Comparison of ENCODE assay signal across 17 cellular contexts in the genomic region with DNA sequence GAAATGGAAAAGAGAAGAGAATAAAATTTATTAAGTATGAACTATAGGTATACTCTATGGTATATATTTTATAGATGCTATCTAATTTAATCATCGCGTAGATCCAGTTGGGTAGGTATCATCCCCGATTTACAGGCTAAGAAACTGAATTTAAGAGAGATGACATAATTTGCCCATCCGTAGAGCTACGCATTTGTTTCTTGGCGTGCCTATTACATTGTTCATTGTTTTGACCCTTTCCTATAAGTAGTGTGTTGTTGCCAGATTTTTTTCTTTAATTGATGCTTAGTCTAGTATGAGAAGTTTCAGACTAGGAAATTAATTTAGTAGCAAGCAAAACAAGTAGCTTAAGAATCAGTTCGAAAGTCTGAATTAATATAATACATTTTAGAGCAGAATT.
DNase-seq lines count a peak whose midpoint lies in the region; ATAC-seq, FAIRE-seq and TF ChIP-seq lines count a peak whose summit lies in the region.
"Had no signal": no experiment of that assay in that cellular context is flagged by ENCODE, and none has a peak within 500 bp of the region (broad histone marks: within the 10 kb centered on the region; RNA-seq: fewer than 3 reads in every experiment).

No MANE protein-coding gene starts in this region.

- peaks cover 24% of the 10 kb centered on the region for H3F3A ChIP-seq in GM23248 (ENCODE audit: insufficient read depth)
- H3F3A ChIP-seq in SK-N-SH (replicated peaks; ENCODE audit: insufficient read depth) = peaks cover 23% of the 10 kb centered on the region

- in situ Hi-C loops in GM23248 (cut with MboI) = no loop called here

- no peak overlapping the region for H3K4me3 ChIP-seq in GM23248
- H3K4me3 ChIP-seq in SK-N-SH (ENCODE audit: low read depth in 2 of 2, low read length in 1 of 2) = no peak overlapping the region
- H3K4me3 ChIP-seq in endothelial cell of umbilical vein (replicated peaks in 1 of 3; ENCODE audit: insufficient read depth in 1 of 3, low read depth in 1 of 3, low read length in 3 of 3) = no peak overlapping the region

- POLR2A ChIA-PET in SK-N-SH (lab: Yijun Ruan, JAX) (no interaction called here), endothelial cell of umbilical vein (lab: Charles Lee) (no interaction called here)

- H4K20me1 ChIP-seq in GM23248 (ENCODE audit: insufficient read depth) (no peaks in the 10 kb centered on the region), SK-N-SH (ENCODE audit: insufficient read depth) (no peaks in the 10 kb centered on the region), endothelial cell of umbilical vein (replicated peaks; ENCODE audit: control insufficient read depth, extremely low read depth, insufficient read depth, low read length) (no peaks in the 10 kb centered on the region)

- peak; percentile 5 for DNase-seq in GM23248
- no peak for DNase-seq in SK-N-SH
- DNase-seq in endothelial cell of umbilical vein (ENCODE audit: low read depth, low spot score) = peak; percentile 84
- DNase-seq in iPS-NIHi7 (ENCODE audit: extremely low spot score) = no peak
- no peak for DNase-seq in HuH-7 (ENCODE audit: low spot score)
- DNase-seq: CD8-positive, alpha-beta T cell; COR-L47; DMS153; DMS79 treated with DMSO at 0.1 percent for 48 hours; GOT3; H9 had no signal

- dilution Hi-C loops in endothelial cell of umbilical vein (cut with MboI; ENCODE audit: extremely low pct_ligation_motif_present, low sequenced_read_pairs) = no loop called here

- no peak for TF ChIP-seq POLR2A in endothelial cell of umbilical vein (IDR thresholded peaks at IDR 0.05; ENCODE audit: low read depth, low read length)

- H3K9me2 ChIP-seq in GM23248 (ENCODE audit: insufficient read depth) = no peaks in the 10 kb centered on the region
- no peaks in the 10 kb centered on the region; the same call in 1 of the 2 replicates for H3K9me2 ChIP-seq in SK-N-SH

- H3K27ac ChIP-seq in GM23248 (peak overlapping the region; percentile 3; the same call in 1 of the 2 replicates), SK-N-SH (ENCODE audit: low read depth in 2 of 2, low read length in 1 of 2) (peak overlapping the region in 1 of 2 experiments; percentile 30; a peak in 2 of 4 replicates), endothelial cell of umbilical vein (ENCODE audit: insufficient read depth, low read depth, low read length) (peak overlapping the region; percentile 63)

- 72 to 73% methylated on average over 7 of the region's 7 CpGs for WGBS in GM23248 (ENCODE audit: low coverage in 1 of 2, low lambda C conversion rate in 2 of 2, missing lambda C conversion rate in 2 of 2), 2 experiments
- WGBS in SK-N-SH (ENCODE audit: low lambda C conversion rate) = 10% methylated on average over 7 of the region's 7 CpGs

- H3K4me1 ChIP-seq in GM23248 (ENCODE audit: insufficient read depth) (peaks cover 25% of the 10 kb centered on the region), SK-N-SH (ENCODE audit: control insufficient read depth in 1 of 2, insufficient read depth in 2 of 2, low read depth in 1 of 2, low read length in 1 of 2) (no peaks in the 10 kb centered on the region; a peak in 2 of 4 replicates), endothelial cell of umbilical vein (ENCODE audit: control insufficient read depth, extremely low read depth, insufficient read depth, low read length) (peaks cover 30% of the 10 kb centered on the region)

- TSS peak; percentile 62 for BruUV-seq in endothelial cell of umbilical vein (replicated peaks; lab: Mats Ljungman, UMichigan)

- FAIRE-seq in endothelial cell of umbilical vein (lab: Jason Lieb, UNC) = peak; percentile 78
- FAIRE-seq: A204.1, D721Med, G401.6, GM12891 had no signal

- ATAC-seq in GM21529 (IDR thresholded peaks at IDR 0.05; ENCODE audit: unreplicated experiment) = no peak
- ATAC-seq in activated CD4-positive, CD25-positive, alpha-beta regulatory T cell treated with anti-CD3 and anti-CD28 coated beads, Interleukin-2, amount 50 U/mL, for 24 hours = no peak
- ATAC-seq: CD8-positive, alpha-beta T cell had no signal

- H3K4me2 ChIP-seq in GM23248 (ENCODE audit: unreplicated experiment) = peak overlapping the region; percentile 31
- H3K4me2 ChIP-seq in SK-N-SH = peak overlapping the region; percentile 48; the same call in 1 of the 2 replicates
- H3K4me2 ChIP-seq in endothelial cell of umbilical vein (ENCODE audit: insufficient read depth, low read length) = peak overlapping the region; percentile 85

- H3K79me2 ChIP-seq in GM23248 (ENCODE audit: insufficient read depth) = no peaks in the 10 kb centered on the region
- no peaks in the 10 kb centered on the region for H3K79me2 ChIP-seq in SK-N-SH (ENCODE audit: insufficient read depth)
- no peaks in the 10 kb centered on the region for H3K79me2 ChIP-seq in endothelial cell of umbilical vein (ENCODE audit: control insufficient read depth, insufficient read depth, low read length)

- no peaks in the 10 kb centered on the region for H3K36me3 ChIP-seq in GM23248 (ENCODE audit: low read depth)
- no peaks in the 10 kb centered on the region for H3K36me3 ChIP-seq in SK-N-SH (replicated peaks in 1 of 2; ENCODE audit: control insufficient read depth in 1 of 2, insufficient read depth in 2 of 2, low read length in 1 of 2)
- H3K36me3 ChIP-seq in endothelial cell of umbilical vein (ENCODE audit: control insufficient read depth in 2 of 2, extremely low read depth in 1 of 2, insufficient read depth in 2 of 2, low read length in 2 of 2) = no peaks in the 10 kb centered on the region

- H2AFZ ChIP-seq in GM23248 (no peak overlapping the region), SK-N-SH (ENCODE audit: low read depth) (peak overlapping the region; percentile 22; the same call in 1 of the 2 replicates), endothelial cell of umbilical vein (ENCODE audit: low read depth, low read length) (no peak overlapping the region)

- H3K27me3 ChIP-seq in GM23248 (replicated peaks; ENCODE audit: insufficient read depth) (no peaks in the 10 kb centered on the region), SK-N-SH (ENCODE audit: insufficient read depth) (no peaks in the 10 kb centered on the region), endothelial cell of umbilical vein (ENCODE audit: control insufficient read depth in 2 of 2, insufficient read depth in 2 of 2, low read length in 2 of 2) (no peaks in the 10 kb centered on the region)

- TF ChIP-seq CTCF in SK-N-SH (IDR thresholded peaks at IDR 0.05) = no peak
- no peak for TF ChIP-seq CTCF in endothelial cell of umbilical vein (IDR thresholded peaks at IDR 0.05; ENCODE audit: extremely low read depth in 1 of 2, insufficient read depth in 1 of 2, low read depth in 1 of 2, low read length in 2 of 2)

- H3K9me1 ChIP-seq in endothelial cell of umbilical vein (replicated peaks; ENCODE audit: control insufficient read depth, extremely low read depth, insufficient read depth, low read length) = no peaks in the 10 kb centered on the region

- no peak for TF ChIP-seq RAD21 in SK-N-SH (IDR thresholded peaks at IDR 0.05; ENCODE audit: low read length)

- no peaks in the 10 kb centered on the region for H3K9me3 ChIP-seq in GM23248 (ENCODE audit: low read depth)
- H3K9me3 ChIP-seq in SK-N-SH = no peaks in the 10 kb centered on the region
- H3K9me3 ChIP-seq in endothelial cell of umbilical vein (replicated peaks; ENCODE audit: control insufficient read depth, insufficient read depth, low read length) = no peaks in the 10 kb centered on the region

- TF ChIP-seq EP300 in SK-N-SH (IDR thresholded peaks at IDR 0.05; ENCODE audit: borderline replicate concordance in 1 of 2, low read depth in 1 of 2, low read length in 1 of 2) = no peak

- intact Hi-C loops in endothelial cell of umbilical vein (cut with micrococcal nuclease) = loop anchor here (1.0 to 10.0 kb wide), 5 partner anchors 175 to 1868 kb away; a partner anchor contains a TSS

- H3K9ac ChIP-seq in GM23248 = no peak overlapping the region
- no peak overlapping the region for H3K9ac ChIP-seq in SK-N-SH
- H3K9ac ChIP-seq in endothelial cell of umbilical vein (replicated peaks; ENCODE audit: extremely low read depth, insufficient read depth, low read length) = no peak overlapping the region

- CTCF ChIA-PET in SK-N-SH (lab: Yijun Ruan, JAX) = no interaction called here
- CTCF ChIA-PET in endothelial cell of umbilical vein (lab: Charles Lee) = interaction anchor here (0.9 to 2.2 kb wide), 8 partner anchors 10 to 364 kb away, joined by 3 to 16 read pairs (median 4); no protein-coding TSS in a partner anchor

TF ChIP-seq in SK-N-SH, 30 proteins besides CTCF, POLR2A, EP300 and RAD21 (continues in another document):
- TF ChIP-seq RFX5 (IDR thresholded peaks at IDR 0.05; ENCODE audit: low read length) (no peak), CHD2 (IDR thresholded peaks at IDR 0.05; ENCODE audit: low read length, partially characterized antibody) (no peak), FOXJ3 (CRISPR knock-in tag; IDR thresholded peaks at IDR 0.05) (no peak)
- TF ChIP-seq, protein P1, sequence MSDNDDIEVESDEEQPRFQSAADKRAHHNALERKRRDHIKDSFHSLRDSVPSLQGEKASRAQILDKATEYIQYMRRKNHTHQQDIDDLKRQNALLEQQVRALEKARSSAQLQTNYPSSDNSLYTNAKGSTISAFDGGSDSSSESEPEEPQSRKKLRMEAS (IDR thresholded peaks at IDR 0.05; ENCODE audit: low read depth) = no peak
- TF ChIP-seq, protein P2, sequence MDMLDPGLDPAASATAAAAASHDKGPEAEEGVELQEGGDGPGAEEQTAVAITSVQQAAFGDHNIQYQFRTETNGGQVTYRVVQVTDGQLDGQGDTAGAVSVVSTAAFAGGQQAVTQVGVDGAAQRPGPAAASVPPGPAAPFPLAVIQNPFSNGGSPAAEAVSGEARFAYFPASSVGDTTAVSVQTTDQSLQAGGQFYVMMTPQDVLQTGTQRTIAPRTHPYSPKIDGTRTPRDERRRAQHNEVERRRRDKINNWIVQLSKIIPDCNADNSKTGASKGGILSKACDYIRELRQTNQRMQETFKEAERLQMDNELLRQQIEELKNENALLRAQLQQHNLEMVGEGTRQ (IDR thresholded peaks at IDR 0.05; ENCODE audit: borderline replicate concordance, low read depth, low read length) = no peak

TF ChIP-seq in endothelial cell of umbilical vein, 7 proteins besides CTCF, POLR2A, EP300 and RAD21:
- TF ChIP-seq, protein P1 (IDR thresholded peaks at IDR 0.05; ENCODE audit: insufficient read depth, insufficient read length) = no peak
- TF ChIP-seq FOS (IDR thresholded peaks at IDR 0.05; ENCODE audit: borderline replicate concordance, insufficient read depth, low read length) = no peak
- TF ChIP-seq EZH2 (IDR thresholded peaks at IDR 0.05; ENCODE audit: borderline replicate concordance, low read depth, low read length, severe bottlenecking) = no peak
- no peak for TF ChIP-seq MYC (IDR thresholded peaks at IDR 0.05; ENCODE audit: low read depth, low read length)
- no peak for TF ChIP-seq POLR2AphosphoS5 (IDR thresholded peaks at IDR 0.05; ENCODE audit: insufficient read depth, low read depth, low read length)
- no peak for TF ChIP-seq JUN (IDR thresholded peaks at IDR 0.05; ENCODE audit: borderline replicate concordance, insufficient read depth, insufficient read length, low read depth)
- no peak for TF ChIP-seq GATA2 (IDR thresholded peaks at IDR 0.05; ENCODE audit: insufficient read depth, insufficient read length, low read depth, low read length)

Comparison
In these comparisons a context has a peak if more than half of its experiments do, and no peak if none do; other contexts are left out.
1. DNase-seq: peak in GM23248 (single experiment) and endothelial cell of umbilical vein (single experiment); none in SK-N-SH (single experiment), iPS-NIHi7 (single experiment) and HuH-7 (single experiment).
2. H3K4me2 ChIP-seq: peak in every context shown above with its lines; median percentile 85 in endothelial cell of umbilical vein; 48 in SK-N-SH; 31 in GM23248.